26 cellular contexts compared by ENCODE assay signal in genomic region chr2:218020966-218021535, GRCh38. TPM values are rescaled to one million over a fixed set of nuclear protein-coding genes. Genes with fewer than 3 reads are reported as not detected.
DNase-seq lines count a peak whose midpoint lies in the region; ATAC-seq, FAIRE-seq and TF ChIP-seq lines count a peak whose summit lies in the region.
"Had no signal": no experiment of that assay in that cellular context is flagged by ENCODE, and none has a peak within 500 bp of the region (broad histone marks: within the 10 kb centered on the region; RNA-seq: fewer than 3 reads in every experiment).

No MANE protein-coding gene starts in this region.

- H3K79me2 ChIP-seq in Loucy (ENCODE audit: insufficient read depth, low read length), result no peaks in the 10 kb centered on the region
- H3K79me2 ChIP-seq in H1 (ENCODE audit: control insufficient read depth in 1 of 2, insufficient read depth in 2 of 2, low read length in 2 of 2), result no peaks in the 10 kb centered on the region

- TF ChIP-seq CTCF in CD14-positive monocyte (IDR thresholded peaks at IDR 0.05) (no peak), Loucy (conservative IDR thresholded peaks at IDR 0.05; ENCODE audit: low read length) (peak; percentile 27; the same call in 1 of the 2 replicates), H1 (IDR thresholded peaks at IDR 0.05; ENCODE audit: control extremely low read depth in 1 of 3, insufficient read depth in 1 of 3, low read depth in 1 of 3, low read length in 3 of 3) (no peak), psoas muscle (IDR thresholded peaks at IDR 0.05) (no peak), endothelial cell (IDR thresholded peaks at IDR 0.05; ENCODE audit: unreplicated experiment) (no peak)

- H3K27ac Mint-ChIP-seq in CD14-positive monocyte, result no peak overlapping the region
- no peak overlapping the region for H3K27ac Mint-ChIP-seq in endothelial cell (ENCODE audit: unreplicated experiment)
- H3K27ac Mint-ChIP-seq: activated naive CD4-positive, alpha-beta T cell treated with anti-CD3 and anti-CD28 coated beads, Interleukin-2, amount 10 ng/mL, durations not matched to agents 7 days and 5 days; CD8-positive, alpha-beta memory T cell had no signal

- no peak overlapping the region for H4K91ac ChIP-seq in H1 (replicated peaks; ENCODE audit: insufficient read length, low read length)

- no peaks in the 10 kb centered on the region for H3K9me2 ChIP-seq in Loucy (replicated peaks; ENCODE audit: low read depth, low read length)

- no peak overlapping the region for H3K18ac ChIP-seq in H1 (ENCODE audit: extremely low read depth, low read length)

- H3K56ac ChIP-seq in H1 (replicated peaks; ENCODE audit: insufficient read length, low read depth, low read length), result no peak overlapping the region

- H3K4me3 Mint-ChIP-seq in CD14-positive monocyte (no peak overlapping the region), endothelial cell (ENCODE audit: unreplicated experiment) (no peak overlapping the region)
- H3K4me3 Mint-ChIP-seq: activated naive CD4-positive, alpha-beta T cell treated with anti-CD3 and anti-CD28 coated beads, Interleukin-2, amount 10 ng/mL, durations not matched to agents 7 days and 5 days; activated T-cell treated with anti-CD3 and anti-CD28 coated beads, Interleukin-2, amount 50 U/mL, for 4 hours; stimulated activated effector memory CD8-positive, alpha-beta T cell treated with anti-CD3 and anti-CD28 coated beads, Interleukin-12 subunit alpha, Interleukin-12 subunit beta, amount 100 ng/mL, for 72 hours had no signal

- H3K36me3 Mint-ChIP-seq in CD14-positive monocyte, result peaks cover 0 to 3% of the 10 kb centered on the region in 2 donors
- no peaks in the 10 kb centered on the region for H3K36me3 Mint-ChIP-seq in endothelial cell (ENCODE audit: low read depth, unreplicated experiment)
- H3K36me3 Mint-ChIP-seq: activated naive CD4-positive, alpha-beta T cell treated with anti-CD3 and anti-CD28 coated beads, Interleukin-2, amount 10 ng/mL, durations not matched to agents 7 days and 5 days; CD8-positive, alpha-beta memory T cell; stimulated activated effector memory CD8-positive, alpha-beta T cell treated with anti-CD3 and anti-CD28 coated beads, Interleukin-12 subunit alpha, Interleukin-12 subunit beta, amount 100 ng/mL, for 72 hours had no signal

- no peak overlapping the region for H3K9ac ChIP-seq in Loucy (ENCODE audit: low read depth, low read length, poor library complexity, severe bottlenecking)
- H3K9ac ChIP-seq in H1 (replicated peaks in 1 of 4; ENCODE audit: extremely low read depth in 1 of 4, low read depth in 3 of 4, low read length in 3 of 4), result no peak overlapping the region

- H3F3A ChIP-seq in Loucy (ENCODE audit: low read depth), result no peaks in the 10 kb centered on the region

- no peak for TF ChIP-seq POLR2A in H1 (IDR thresholded peaks at IDR 0.05; ENCODE audit: control extremely low read depth in 1 of 2, low read depth in 2 of 2, low read length in 2 of 2)

- FAIRE-seq in H1 (lab: Jason Lieb, UNC), result no peak

- H3K4me2 ChIP-seq in Loucy (ENCODE audit: low read depth, low read length, poor library complexity, severe bottlenecking) (no peak overlapping the region), H1 (ENCODE audit: insufficient read depth in 1 of 2, low read depth in 2 of 2, low read length in 2 of 2) (no peak overlapping the region)

- no peaks in the 10 kb centered on the region for H3K23me2 ChIP-seq in H1 (ENCODE audit: low read depth, low read length)

- H4K8ac ChIP-seq in H1 (ENCODE audit: extremely low read depth, insufficient read depth, low read length), result no peak overlapping the region

- H3K9me3 Mint-ChIP-seq in CD14-positive monocyte, result no peaks in the 10 kb centered on the region
- H3K9me3 Mint-ChIP-seq in endothelial cell (ENCODE audit: unreplicated experiment), result no peaks in the 10 kb centered on the region
- H3K9me3 Mint-ChIP-seq: activated naive CD4-positive, alpha-beta T cell treated with anti-CD3 and anti-CD28 coated beads, Interleukin-2, amount 10 ng/mL, durations not matched to agents 7 days and 5 days; activated T-cell treated with anti-CD3 and anti-CD28 coated beads, Interleukin-2, amount 50 U/mL, for 4 hours; CD8-positive, alpha-beta memory T cell; stimulated activated effector memory CD8-positive, alpha-beta T cell treated with anti-CD3 and anti-CD28 coated beads, Interleukin-12 subunit alpha, Interleukin-12 subunit beta, amount 100 ng/mL, for 72 hours had no signal

- no peaks in the 10 kb centered on the region; the same call in 1 of the 2 replicates for H3K79me1 ChIP-seq in H1 (ENCODE audit: low read depth, low read length)

- POLR2A ChIA-PET in H1 (lab: Charles Lee; ENCODE audit: partially characterized antibody), result no interaction called here

- intact Hi-C loops in CD14-positive monocyte (cut with micrococcal nuclease), result no loop called here
- intact Hi-C loops in psoas muscle (cut with DNase I), result no loop called here

- no peak overlapping the region for H2BK120ac ChIP-seq in H1 (replicated peaks; ENCODE audit: low read depth, low read length)

- no peak overlapping the region for H3K4ac ChIP-seq in H1 (replicated peaks; ENCODE audit: insufficient read length, low read depth, low read length)

- H3K36me3 ChIP-seq in Loucy (ENCODE audit: insufficient read depth, low read length), result no peaks in the 10 kb centered on the region
- H3K36me3 ChIP-seq in H1 (ENCODE audit: control insufficient read depth in 2 of 4, insufficient read depth in 4 of 4, low read length in 3 of 4), result no peaks in the 10 kb centered on the region
- no peaks in the 10 kb centered on the region for H3K36me3 ChIP-seq in psoas muscle (ENCODE audit: insufficient read depth in 1 of 2, low read depth in 1 of 2)
- H3K36me3 ChIP-seq: lower lobe of right lung, thyroid gland had no signal

- CTCF ChIA-PET in H1 (lab: Charles Lee; ENCODE audit: partially characterized antibody), result interaction anchor here (1.0 to 1.8 kb wide), 6 partner anchors 10 to 235 kb away, joined by 3 to 5 read pairs (median 3); no protein-coding TSS in a partner anchor

- no peak overlapping the region for H2AFZ ChIP-seq in Loucy (ENCODE audit: low read length)
- H2AFZ ChIP-seq in H1 (ENCODE audit: low read length), result no peak overlapping the region

- H3K27ac ChIP-seq in H1 (ENCODE audit: low read depth, low read length), result no peak overlapping the region
- peak overlapping the region; percentile 82 for H3K27ac ChIP-seq in psoas muscle
- H3K27ac ChIP-seq: lower lobe of right lung, thyroid gland had no signal

- no peak overlapping the region for H2AK5ac ChIP-seq in H1 (ENCODE audit: low read depth, low read length)

- H3K4me1 ChIP-seq in Loucy (ENCODE audit: insufficient read depth, low read length, poor library complexity, severe bottlenecking) (peaks cover 31% of the 10 kb centered on the region), H1 (replicated peaks in 1 of 4; ENCODE audit: control insufficient read depth in 3 of 4, insufficient read depth in 4 of 4, low read length in 3 of 4) (peaks cover 0 to 14% (median 6%) of the 10 kb centered on the region in 4 experiments; a peak in 6 of 7 replicates), psoas muscle (peaks cover 71% of the 10 kb centered on the region)
- H3K4me1 ChIP-seq: lower lobe of right lung had no signal

- H3K4me3 ChIP-seq in Loucy (ENCODE audit: low read length, poor library complexity, severe bottlenecking) (no peak overlapping the region), H1 (ENCODE audit: extremely low read depth in 1 of 4, insufficient read depth in 2 of 4, low read depth in 3 of 4, low read length in 4 of 4) (no peak overlapping the region), psoas muscle (peak overlapping the region; percentile 56)
- H3K4me3 ChIP-seq: lower lobe of right lung, thyroid gland had no signal

- no peak overlapping the region for H2BK20ac ChIP-seq in H1 (ENCODE audit: low read length)

- WGBS in H1 (ENCODE audit: extremely low coverage in 1 of 2, insufficient coverage in 1 of 2, insufficient read length in 1 of 2, insufficient replicate concordance in 2 of 2, low coverage in 1 of 2, low lambda C conversion rate in 2 of 2, missing lambda C conversion rate in 1 of 2), 2 experiments, result 86% methylated on average over 5 of the region's 6 CpGs; no CpG with 5 or more reads in 1 of the 2 experiments
- WGBS in psoas muscle, 3 donors, result 31 to 62% (median 41%) methylated on average over 6 of the region's 6 CpGs

- H3K23ac ChIP-seq in H1 (ENCODE audit: insufficient read length), result no peak overlapping the region

- peak; percentile 21 for DNase-seq in CD14-positive monocyte (ENCODE audit: low spot score)
- no peak for DNase-seq in H1 (ENCODE audit: low read depth in 1 of 2, low spot score in 2 of 2)
- no peak for DNase-seq in psoas muscle
- DNase-seq in dedifferentiated amniotic fluid mesenchymal stem cell (ENCODE audit: extremely low spot score), result no peak
- DNase-seq in endothelial cell (ENCODE audit: low spot score), result no peak
- no peak for DNase-seq in medulla oblongata (ENCODE audit: extremely low spot score)
- DNase-seq: activated CD8-positive, alpha-beta memory T cell treated with anti-CD3 and anti-CD28 coated beads for 24 hours; activated naive CD4-positive, alpha-beta T cell treated with anti-CD3 and anti-CD28 coated beads, Interleukin-2, amount 10 ng/mL, durations not matched to agents 7 days and 5 days; activated T-cell treated with anti-CD3 and anti-CD28 coated beads, Interleukin-2, amount 50 U/mL, for 4 hours; DMS79; lower lobe of right lung; NCI-H1048; NCI-H1930; NCI-H446 treated with DMSO at 0.1 percent for 48 hours; nucleus accumbens; SW 1271 had no signal

- H2BK5ac ChIP-seq in H1 (ENCODE audit: low read depth, low read length), result no peak overlapping the region

- no peak overlapping the region for H4K5ac ChIP-seq in H1 (ENCODE audit: insufficient read length, low read depth, low read length)

- H3K14ac ChIP-seq in H1 (ENCODE audit: insufficient read length), result no peak overlapping the region

- H3K4me1 Mint-ChIP-seq in CD14-positive monocyte (peaks cover 45% of the 10 kb centered on the region), endothelial cell (ENCODE audit: unreplicated experiment) (peaks cover 43% of the 10 kb centered on the region)
- H3K4me1 Mint-ChIP-seq: activated naive CD4-positive, alpha-beta T cell treated with anti-CD3 and anti-CD28 coated beads, Interleukin-2, amount 10 ng/mL, durations not matched to agents 7 days and 5 days; CD8-positive, alpha-beta memory T cell; stimulated activated effector memory CD8-positive, alpha-beta T cell treated with anti-CD3 and anti-CD28 coated beads, Interleukin-12 subunit alpha, Interleukin-12 subunit beta, amount 100 ng/mL, for 72 hours had no signal

- no peak overlapping the region for H2BK12ac ChIP-seq in H1 (ENCODE audit: low read depth, low read length)

- TF ChIP-seq EP300 in H1 (IDR thresholded peaks at IDR 0.05; ENCODE audit: borderline replicate concordance in 1 of 2, low read depth in 2 of 2, low read length in 2 of 2), result no peak

- no peaks in the 10 kb centered on the region for H3K9me3 ChIP-seq in Loucy (ENCODE audit: insufficient read depth, low read depth, low read length)
- H3K9me3 ChIP-seq in H1 (ENCODE audit: insufficient read depth in 2 of 2, low read depth in 1 of 2, low read length in 1 of 2), result no peaks in the 10 kb centered on the region
- no peaks in the 10 kb centered on the region for H3K9me3 ChIP-seq in psoas muscle
- H3K9me3 ChIP-seq: lower lobe of right lung, thyroid gland had no signal

- peak; percentile 10 to 30; a peak in 2 of 4 replicates for TF ChIP-seq RAD21 in H1 (IDR thresholded peaks at IDR 0.05 in 1 of 2, conservative IDR thresholded peaks at IDR 0.05 in 1 of 2; ENCODE audit: low read depth in 2 of 2, low read length in 2 of 2)

- H4K20me1 ChIP-seq in Loucy (ENCODE audit: insufficient read depth, low read length, poor library complexity, severe bottlenecking), result no peaks in the 10 kb centered on the region
- H4K20me1 ChIP-seq in H1 (replicated peaks in 1 of 2; ENCODE audit: control insufficient read depth in 1 of 2, insufficient read depth in 2 of 2, low read length in 2 of 2), result no peaks in the 10 kb centered on the region

- H3K27me3 ChIP-seq in Loucy (ENCODE audit: insufficient read depth, low read length, poor library complexity, severe bottlenecking), result no peaks in the 10 kb centered on the region
- H3K27me3 ChIP-seq in H1 (replicated peaks in 1 of 4; ENCODE audit: control insufficient read depth in 3 of 4, extremely low read depth in 1 of 4, insufficient read depth in 3 of 4, low read length in 3 of 4), result no peaks in the 10 kb centered on the region
- H3K27me3 ChIP-seq in psoas muscle (ENCODE audit: insufficient read depth in 3 of 3, low read length in 2 of 3), result no peaks in the 10 kb centered on the region
- H3K27me3 ChIP-seq: thyroid gland had no signal

- peaks cover 0 to 7% (median 0%) of the 10 kb centered on the region in 3 donors for H3K27me3 Mint-ChIP-seq in CD14-positive monocyte (ENCODE audit: low read depth in 3 of 3)
- peaks cover 10% of the 10 kb centered on the region for H3K27me3 Mint-ChIP-seq in endothelial cell (ENCODE audit: unreplicated experiment)
- H3K27me3 Mint-ChIP-seq: CD8-positive, alpha-beta memory T cell had no signal

- ATAC-seq in psoas muscle (peak; percentile 5 to 15 (median 10)), HG03378 (IDR thresholded peaks at IDR 0.05; ENCODE audit: unreplicated experiment) (no peak)
- ATAC-seq: activated T-cell treated with anti-CD3 and anti-CD28 coated beads, Interleukin-2, amount 50 U/mL, for 4 hours; lower lobe of right lung; stimulated activated effector memory CD8-positive, alpha-beta T cell treated with anti-CD3 and anti-CD28 coated beads, Interleukin-12 subunit alpha, Interleukin-12 subunit beta, amount 100 ng/mL, for 72 hours had no signal

- H2BK15ac ChIP-seq in H1 (ENCODE audit: low read length), result peak overlapping the region; percentile 75; the same call in 1 of the 2 replicates

RNA-seq across cellular contexts. Expression of gene TNS1, which starts 18.3 kb away (rescaled TPM):
- polyA plus RNA-seq in CD14-positive monocyte (1 to 10 TPM in 1 of 2 donors, under 1 TPM in 1; 0.26 to 1.6 TPM), H1 (2011; rRNA removed) (1.5 and 1.9 TPM in 2 replicates), psoas muscle (100 to 1,000 TPM in 2 of 3 donors, 10 to 100 TPM in 1; 73.4 to 276 (median 155) TPM)
- 4.8 and 5.1 TPM in 2 replicates for total RNA-seq in H1 (2021; fragmentation: NEBNext Ultra II Directional; extraction: Animal tissue kit (Norgen Biotek cat#: 25700))
- 1.3 TPM for polyA plus RNA-seq in H1 (2011; cell fraction: cytosol; rRNA removed)
- 7.3 TPM for polyA plus RNA-seq in H1 (2011; cell fraction: nucleus; rRNA removed)
- polyA plus RNA-seq in H1 (2012, experiment 1 of 2), result 2.0 to 2.7 TPM (median 2.3 TPM) in 4 replicates
- polyA plus RNA-seq in H1 (2012, experiment 2 of 2), result 1.1 TPM
- 1.9 TPM for polyA plus RNA-seq in H1 (2013, experiment 1 of 2)
- 2.0 TPM for polyA plus RNA-seq in H1 (2013, experiment 2 of 2)
- 11.6 and 19.6 TPM in 2 replicates for polyA minus RNA-seq in H1 (2011; rRNA and poly(A)+ RNA removed)
- 4.1 TPM for polyA minus RNA-seq in H1 (2011; cell fraction: cytosol; rRNA and poly(A)+ RNA removed)
- polyA minus RNA-seq in H1 (2011; cell fraction: nucleus; rRNA and poly(A)+ RNA removed), result 15.0 TPM
- total RNA-seq in psoas muscle (100 to 1,000 TPM; 231 to 742 (median 415) TPM), endothelial cell (ENCODE audit: unreplicated experiment) (11.6 TPM)
- polyA plus RNA-seq: CD8-positive, alpha-beta memory T cell had no signal

RNA-seq across cellular contexts. Expression of gene RUFY4, which starts 48.0 kb away (rescaled TPM):
- polyA plus RNA-seq in CD14-positive monocyte, result under 1 TPM; 0.65 to 0.68 TPM
- total RNA-seq in H1 (2021; fragmentation: NEBNext Ultra II Directional; extraction: Animal tissue kit (Norgen Biotek cat#: 25700)), result 0.32 TPM in 1 of 2 replicates, not detected in the other
- polyA plus RNA-seq in H1 (2011; rRNA removed), result 0.38 and 0.66 TPM in 2 replicates
- 1.0 TPM for polyA plus RNA-seq in H1 (2011; cell fraction: cytosol; rRNA removed)
- polyA plus RNA-seq in H1 (2011; cell fraction: nucleus; rRNA removed), result 3.6 TPM
- 0.32 to 1.1 TPM (median 0.71 TPM) in 4 replicates for polyA plus RNA-seq in H1 (2012, experiment 1 of 2)
- polyA plus RNA-seq in H1 (2012, experiment 2 of 2), result not detected
- polyA plus RNA-seq in H1 (2013, experiment 1 of 2), result 0.30 TPM
- polyA plus RNA-seq in H1 (2013, experiment 2 of 2), result 0.11 TPM
- polyA minus RNA-seq in H1 (2011; rRNA and poly(A)+ RNA removed), result 0.51 and 1.2 TPM in 2 replicates
- not detected for polyA minus RNA-seq in H1 (2011; cell fraction: cytosol; rRNA and poly(A)+ RNA removed)
- 1.5 TPM for polyA minus RNA-seq in H1 (2011; cell fraction: nucleus; rRNA and poly(A)+ RNA removed)
- total RNA-seq in psoas muscle, result not detected
- polyA plus RNA-seq in psoas muscle, result under 1 TPM in 2 of 3 donors, not detected in 1; 0.01 to 0.03 TPM
- not detected for total RNA-seq in endothelial cell (ENCODE audit: unreplicated experiment)
- total RNA-seq: CD8-positive, alpha-beta memory T cell; cerebellum; fibroblast of lung; H4; HT1080; lower lobe of right lung; RPMI7951; thyroid gland had no signal
- polyA plus RNA-seq: CD8-positive, alpha-beta memory T cell; fibroblast of lung had no signal

Comparison
In these comparisons a context has a peak if more than half of its experiments do, and no peak if none do; other contexts are left out.
1. RNA of gene TNS1, which starts 18.3 kb away (total RNA-seq): 231 to 742 TPM in psoas muscle; 11.6 TPM in endothelial cell (single experiment) and 4.8 to 5.1 TPM in H1; every median in the first group is over 10 times any median in the second.